ENCODE assay signal across 14 cellular contexts in the genomic region with DNA sequence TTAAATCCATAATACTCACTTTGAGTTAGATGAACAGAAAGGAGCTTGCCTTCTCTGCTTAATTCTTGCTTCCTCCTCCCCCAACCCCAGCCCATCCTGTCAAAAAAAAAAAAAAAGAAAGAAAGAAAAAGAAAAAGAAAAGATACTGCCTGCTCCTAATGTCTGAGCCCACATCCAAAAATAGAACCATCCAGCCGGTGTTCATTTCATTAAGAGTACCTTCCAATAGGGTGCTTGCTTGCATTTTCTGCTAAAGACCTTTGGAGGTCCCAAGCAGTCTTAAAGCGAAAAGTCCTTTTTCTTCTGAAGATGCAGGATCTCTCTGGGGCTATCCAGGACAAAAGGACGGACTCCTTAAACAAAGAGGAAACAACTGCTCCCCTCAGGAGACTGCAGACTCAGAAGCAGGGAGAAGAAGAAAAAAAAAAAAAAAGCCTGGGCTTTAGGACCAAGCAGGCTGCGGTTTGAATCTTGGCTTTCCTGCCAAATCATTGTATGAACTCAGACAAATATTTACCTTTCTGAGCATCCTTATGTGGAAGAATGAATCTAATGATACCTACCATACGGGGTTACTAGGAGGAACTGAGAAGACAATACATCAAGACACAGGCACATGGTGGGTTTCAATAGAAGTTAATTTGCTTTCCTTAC.
DNase-seq lines count a peak whose midpoint lies in the region; ATAC-seq and TF ChIP-seq lines count a peak whose summit lies in the region.
"Had no signal": no experiment of that assay in that cellular context is flagged by ENCODE, and none has a peak within 500 bp of the region (broad histone marks: within the 10 kb centered on the region; RNA-seq: fewer than 3 reads in every experiment).

No MANE protein-coding gene starts in this region.

- H3K4me3 ChIP-seq in cardiac fibroblast (replicated peaks in 1 of 2; ENCODE audit: low read depth in 2 of 2, low read length in 2 of 2) (no peak overlapping the region), osteoblast (ENCODE audit: insufficient read depth, low read length) (no peak overlapping the region), Karpas-422 (ENCODE audit: low read length) (no peak overlapping the region)

- no peak overlapping the region for H3K27ac ChIP-seq in osteoblast (ENCODE audit: low read depth, low read length)
- no peak overlapping the region for H3K27ac ChIP-seq in Karpas-422 (ENCODE audit: low read length)

- H3K9me2 ChIP-seq in Karpas-422 (replicated peaks; ENCODE audit: insufficient read depth, low read length), result no peaks in the 10 kb centered on the region

- ATAC-seq in left lobe of liver, result no peak
- ATAC-seq: naive thymus-derived CD4-positive, alpha-beta T cell had no signal

- no peak overlapping the region for H3K9ac ChIP-seq in Karpas-422 (ENCODE audit: low read length)

- H3K79me2 ChIP-seq in osteoblast (ENCODE audit: insufficient read depth, low read length), result no peaks in the 10 kb centered on the region
- no peaks in the 10 kb centered on the region for H3K79me2 ChIP-seq in Karpas-422 (ENCODE audit: low read length)

- H3K27me3 ChIP-seq in osteoblast (ENCODE audit: insufficient read depth, low read length), result no peaks in the 10 kb centered on the region
- H3K27me3 ChIP-seq in Karpas-422 (ENCODE audit: low read length), result no peaks in the 10 kb centered on the region

- no peaks in the 10 kb centered on the region for H3K9me3 ChIP-seq in osteoblast (ENCODE audit: low read depth, low read length)
- H3K9me3 ChIP-seq in Karpas-422 (ENCODE audit: low read length), result no peaks in the 10 kb centered on the region

- no peak overlapping the region for H2AFZ ChIP-seq in osteoblast (ENCODE audit: low read length)
- H2AFZ ChIP-seq in Karpas-422 (ENCODE audit: low read length), result no peak overlapping the region

- TF ChIP-seq CTCF in cardiac fibroblast (IDR thresholded peaks at IDR 0.05; ENCODE audit: low read depth, low read length) (no peak), osteoblast (IDR thresholded peaks at IDR 0.05; ENCODE audit: extremely low read depth, low read depth, low read length) (no peak)

- no peaks in the 10 kb centered on the region for H3K36me3 ChIP-seq in osteoblast (ENCODE audit: insufficient read depth, low read length)
- no peaks in the 10 kb centered on the region for H3K36me3 ChIP-seq in Karpas-422 (ENCODE audit: insufficient read depth, low read length)

- no peaks in the 10 kb centered on the region for H4K20me1 ChIP-seq in osteoblast (ENCODE audit: insufficient read depth, low read length)
- H4K20me1 ChIP-seq in Karpas-422 (ENCODE audit: insufficient read depth, low read depth, low read length), result no peaks in the 10 kb centered on the region

- H3K4me1 ChIP-seq in osteoblast (ENCODE audit: insufficient read depth, low read length) (peaks cover 30% of the 10 kb centered on the region), Karpas-422 (ENCODE audit: low read length) (no peaks in the 10 kb centered on the region)

- H3K4me2 ChIP-seq in osteoblast (ENCODE audit: insufficient read depth, low read length), result peak overlapping the region; percentile 21
- no peak overlapping the region for H3K4me2 ChIP-seq in Karpas-422 (ENCODE audit: low read depth, low read length, poor library complexity, severe bottlenecking)

- DNase-seq in Daoy (ENCODE audit: low read depth), result peak; percentile 58
- peak; percentile 97 for DNase-seq in NCI-H2029 treated with DMSO at 0.1 percent for 48 hours (lab: John Stamatoyannopoulos, UW)
- DNase-seq in cardiac fibroblast (ENCODE audit: low read depth in 2 of 2), result peak; percentile 16 to 17
- DNase-seq in osteoblast (ENCODE audit: insufficient read length, low spot score, missing footprints), result no peak
- DNase-seq in stimulated activated CD4-positive, alpha-beta T cell treated with anti-CD3 and anti-CD28 coated beads, Interleukin-4, amount 100 ng/mL, for 4 hours, result no peak
- DNase-seq in hepatic stellate cell (ENCODE audit: low spot score), result no peak
- no peak for DNase-seq in left lobe of liver (ENCODE audit: low spot score)
- DNase-seq in Karpas-422, result no peak
- DNase-seq: activated CD4-positive, CD25-positive, alpha-beta regulatory T cell treated with anti-CD3 and anti-CD28 coated beads, Interleukin-2, amount 50 U/mL, for 72 hours; CD4-positive, CD25-positive, alpha-beta regulatory T cell; KBM-7; kidney glomerular epithelial cell; naive thymus-derived CD4-positive, alpha-beta T cell; NCI-H524 treated with DMSO at 0.1 percent for 48 hours had no signal

Comparison
In these comparisons a context has a peak if more than half of its experiments do, and no peak if none do; other contexts are left out.
1. DNase-seq: peak in Daoy (single experiment), NCI-H2029 treated with DMSO at 0.1 percent for 48 hours (single experiment) and cardiac fibroblast (2 of 2); none in osteoblast (single experiment), stimulated activated CD4-positive, alpha-beta T cell treated with anti-CD3 and anti-CD28 coated beads, Interleukin-4, amount 100 ng/mL, for 4 hours (0 of 2), hepatic stellate cell (single experiment), left lobe of liver (single experiment) and Karpas-422 (single experiment).